In genomic region chr17:69415431-69415830, GRCh38 we compare ENCODE assay signal across 12 cellular contexts. TPM values are rescaled to one million over a fixed set of nuclear protein-coding genes. Genes with fewer than 3 reads are reported as not detected.
DNase-seq lines count a peak whose midpoint lies in the region; ATAC-seq and TF ChIP-seq lines count a peak whose summit lies in the region.
"Had no signal": no experiment of that assay in that cellular context is flagged by ENCODE, and none has a peak within 500 bp of the region (broad histone marks: within the 10 kb centered on the region; RNA-seq: fewer than 3 reads in every experiment).

No MANE protein-coding gene starts in this region.

- no peak overlapping the region for H3K27ac Mint-ChIP-seq in glutamatergic neuron (ENCODE audit: unreplicated experiment)
- H3K27ac Mint-ChIP-seq: stimulated activated naive CD8-positive, alpha-beta T cell treated with anti-CD3 and anti-CD28 coated beads, Interleukin-15, amount 100 ng/mL, for 72 hours had no signal

- no peak for ATAC-seq in HG03439 (IDR thresholded peaks at IDR 0.05; ENCODE audit: unreplicated experiment)

- no peaks in the 10 kb centered on the region for H4K20me1 ChIP-seq in OCI-LY7 (ENCODE audit: insufficient read depth, low read length)
- no peaks in the 10 kb centered on the region for H4K20me1 ChIP-seq in hepatocyte (ENCODE audit: insufficient read depth, poor library complexity, severe bottlenecking)

- H3K4me1 ChIP-seq in ES-I3 (ENCODE audit: insufficient read depth, low read length) (peaks cover 12% of the 10 kb centered on the region), OCI-LY7 (ENCODE audit: insufficient read depth, low read length, poor library complexity, severe bottlenecking) (peaks cover 37% of the 10 kb centered on the region), hepatocyte (ENCODE audit: insufficient read depth) (peaks cover 10% of the 10 kb centered on the region), skeletal muscle satellite cell (ENCODE audit: control insufficient read depth, insufficient read depth, low read length) (peaks cover 5% of the 10 kb centered on the region)

- BruUV-seq in OCI-LY7 (replicated peaks; lab: Mats Ljungman, UMichigan), result TSS peak; percentile 73

- DNase-seq in OCI-LY7 (ENCODE audit: low spot score), result peak; percentile 13
- DNase-seq in hepatocyte (ENCODE audit: low spot score), result no peak
- no peak for DNase-seq in activated CD4-positive, alpha-beta T cell treated with anti-CD3 and anti-CD28 coated beads, Interleukin-2, amount 50 U/mL, for 1 hour
- DNase-seq in NCI-H2227 treated with DMSO at 0.1 percent for 48 hours (lab: John Stamatoyannopoulos, UW), result no peak
- no peak for DNase-seq in glutamatergic neuron
- DNase-seq: activated CD8-positive, alpha-beta memory T cell treated with anti-CD3 and anti-CD28 coated beads for 24 hours; NCI-H1048; stimulated activated naive CD8-positive, alpha-beta T cell treated with anti-CD3 and anti-CD28 coated beads, Interleukin-15, amount 100 ng/mL, for 72 hours had no signal

- H3K9ac ChIP-seq in ES-I3 (ENCODE audit: low read depth, low read length) (peak overlapping the region; percentile 56; the same call in 1 of the 2 replicates), skeletal muscle satellite cell (ENCODE audit: low read depth, low read length) (no peak overlapping the region)

- H3K27me3 Mint-ChIP-seq in glutamatergic neuron (ENCODE audit: unreplicated experiment), result no peaks in the 10 kb centered on the region
- H3K27me3 Mint-ChIP-seq: stimulated activated naive CD8-positive, alpha-beta T cell treated with anti-CD3 and anti-CD28 coated beads, Interleukin-15, amount 100 ng/mL, for 72 hours had no signal

- CTCF ChIA-PET in OCI-LY7 (lab: Charles Lee; ENCODE audit: unreplicated experiment), result interaction anchor here (0.9 to 1.4 kb wide), 2 partner anchors 10 to 77 kb away, joined by 4 read pairs; no protein-coding TSS in a partner anchor

- no peaks in the 10 kb centered on the region for H3K36me3 Mint-ChIP-seq in glutamatergic neuron (ENCODE audit: unreplicated experiment)

- peak overlapping the region; percentile 73 for H3K4me3 ChIP-seq in OCI-LY7 (ENCODE audit: low read depth, low read length, poor library complexity, severe bottlenecking)
- H3K4me3 ChIP-seq in hepatocyte, result peak overlapping the region; percentile 46
- H3K4me3 ChIP-seq in skeletal muscle satellite cell (ENCODE audit: low read length), result no peak overlapping the region

- H3K4me2 ChIP-seq in OCI-LY7 (ENCODE audit: low read length), result peak overlapping the region; percentile 80
- peak overlapping the region; percentile 82 for H3K4me2 ChIP-seq in hepatocyte
- peak overlapping the region; percentile 94 for H3K4me2 ChIP-seq in skeletal muscle satellite cell (ENCODE audit: low read length)

- POLR2A ChIA-PET in OCI-LY7 (lab: Charles Lee), result interaction anchor here (0.6 to 5.6 kb wide), 18 partner anchors 8 to 918 kb away, joined by 3 to 49 read pairs (median 4); partner anchors contain the start of gene ABCA5

- no peak overlapping the region for H3K4me3 Mint-ChIP-seq in glutamatergic neuron (ENCODE audit: unreplicated experiment)
- H3K4me3 Mint-ChIP-seq: stimulated activated naive CD8-positive, alpha-beta T cell treated with anti-CD3 and anti-CD28 coated beads, Interleukin-15, amount 100 ng/mL, for 72 hours had no signal

- TF ChIP-seq CTCF in OCI-LY7 (conservative IDR thresholded peaks at IDR 0.05; ENCODE audit: low read length), result no peak
- no peak for TF ChIP-seq CTCF in hepatocyte (IDR thresholded peaks at IDR 0.05; ENCODE audit: poor library complexity)
- TF ChIP-seq CTCF in glutamatergic neuron (IDR thresholded peaks at IDR 0.05; ENCODE audit: partially characterized antibody, unreplicated experiment), result no peak

- no peaks in the 10 kb centered on the region for H3K9me2 ChIP-seq in OCI-LY7 (ENCODE audit: insufficient read depth, low read length)
- H3K9me2 ChIP-seq in hepatocyte (replicated peaks; ENCODE audit: insufficient read depth), result no peaks in the 10 kb centered on the region

- H3K79me2 ChIP-seq in OCI-LY7 (ENCODE audit: insufficient read depth, low read depth, low read length), result peaks cover 33% of the 10 kb centered on the region; the same call in 1 of the 2 replicates
- H3K79me2 ChIP-seq in hepatocyte, result peaks cover 42% of the 10 kb centered on the region

- H3K36me3 ChIP-seq in ES-I3 (ENCODE audit: insufficient read depth, low read length), result no peaks in the 10 kb centered on the region
- H3K36me3 ChIP-seq in OCI-LY7 (ENCODE audit: insufficient read depth, low read length), result no peaks in the 10 kb centered on the region
- H3K36me3 ChIP-seq in hepatocyte (replicated peaks; ENCODE audit: insufficient read depth, low read depth), result no peaks in the 10 kb centered on the region
- no peaks in the 10 kb centered on the region for H3K36me3 ChIP-seq in skeletal muscle satellite cell (ENCODE audit: insufficient read depth, low read length)

- H3K27ac ChIP-seq in OCI-LY7 (ENCODE audit: low read depth, low read length, poor library complexity, severe bottlenecking), result peak overlapping the region; percentile 68
- peak overlapping the region; percentile 1 for H3K27ac ChIP-seq in hepatocyte

- intact Hi-C loops in OCI-LY7 (cut with micrococcal nuclease; ENCODE audit: unreplicated experiment), result loop anchor here (1.0 to 10.0 kb wide), 5 partner anchors 87 to 749 kb away; partner anchors contain the start of genes ABCA5 and KCNJ2

- H3K4me1 Mint-ChIP-seq in glutamatergic neuron (ENCODE audit: low read depth, unreplicated experiment), result no peaks in the 10 kb centered on the region

- H3K27me3 ChIP-seq in hepatocyte, result no peaks in the 10 kb centered on the region
- no peaks in the 10 kb centered on the region for H3K27me3 ChIP-seq in skeletal muscle satellite cell (ENCODE audit: control insufficient read depth, insufficient read depth, low read length)
- H3K27me3 ChIP-seq: body of pancreas had no signal

- H3K9me3 Mint-ChIP-seq in glutamatergic neuron (ENCODE audit: unreplicated experiment), result no peaks in the 10 kb centered on the region
- H3K9me3 Mint-ChIP-seq: stimulated activated naive CD8-positive, alpha-beta T cell treated with anti-CD3 and anti-CD28 coated beads, Interleukin-15, amount 100 ng/mL, for 72 hours had no signal

- H2AFZ ChIP-seq in OCI-LY7 (ENCODE audit: low read length), result peak overlapping the region; percentile 99
- peak overlapping the region; percentile 60 for H2AFZ ChIP-seq in hepatocyte

- H3K9me3 ChIP-seq in ES-I3 (ENCODE audit: control insufficient read depth, insufficient read depth, low read length) (no peaks in the 10 kb centered on the region), OCI-LY7 (ENCODE audit: low read length) (no peaks in the 10 kb centered on the region), hepatocyte (ENCODE audit: low read depth) (no peaks in the 10 kb centered on the region), skeletal muscle satellite cell (replicated peaks; ENCODE audit: low read length) (no peaks in the 10 kb centered on the region)
- H3K9me3 ChIP-seq: body of pancreas had no signal

- WGBS in hepatocyte (ENCODE audit: low lambda C conversion rate, missing lambda C conversion rate), result 25% methylated on average over 6 of the region's 6 CpGs

RNA-seq across cellular contexts. Expression of gene MAP2K6, which starts 0.9 kb away (rescaled TPM):
- 8.4 and 10.3 TPM in 2 replicates for total RNA-seq in OCI-LY7 (2014; rRNA removed; shearing (Covaris generic))
- total RNA-seq in OCI-LY7 (2022), result 25.2 and 27.6 TPM in 2 replicates
- 12.0 and 13.2 TPM in 2 replicates for total RNA-seq in hepatocyte
- polyA plus RNA-seq in hepatocyte, result 3.3 and 5.8 TPM in 2 replicates
- 0.25 and 0.44 TPM in 2 replicates for total RNA-seq in skeletal muscle satellite cell (2012; rRNA removed)
- total RNA-seq in glutamatergic neuron (ENCODE audit: unreplicated experiment), result 28.3 TPM
